8 cellular contexts compared by ENCODE assay signal in genomic region chr10:46255696-46256355, GRCh38. TPM values are rescaled to one million over a fixed set of nuclear protein-coding genes. Genes with fewer than 3 reads are reported as not detected.
A peak's percentile ranks its signal among the peaks of the same experiment; 100 is the strongest.
DNase-seq lines count a peak whose midpoint lies in the region; ATAC-seq, FAIRE-seq and TF ChIP-seq lines count a peak whose summit lies in the region.

No MANE protein-coding gene starts in this region.

- H3K36me3 ChIP-seq in Panc1 (ENCODE audit: control insufficient read depth, insufficient read depth, low read length): no peaks in the 10 kb centered on the region
- no peaks in the 10 kb centered on the region for H3K36me3 ChIP-seq in right atrium auricular region

- H3K27ac Mint-ChIP-seq in activated naive CD8-positive, alpha-beta T cell treated with anti-CD3 and anti-CD28 coated beads for 36 hours: peak overlapping the region; percentile 35

- FAIRE-seq in H54 (lab: Jason Lieb, UNC): no peak

- TF ChIP-seq CTCF in Panc1 (IDR thresholded peaks at IDR 0.05) (peak; percentile 90), right atrium auricular region (IDR thresholded peaks at IDR 0.05) (peak in 1 of 2 donors; percentile 57)

- BruUV-seq in Panc1 (replicated peaks; lab: Mats Ljungman, UMichigan): no TSS peak

- CTCF ChIA-PET in Panc1 (lab: Charles Lee): no interaction called here

- H3K4me1 ChIP-seq in Panc1 (ENCODE audit: control insufficient read depth, insufficient read depth, low read length) (peaks cover 5% of the 10 kb centered on the region), right atrium auricular region (peaks cover 0 to 14% of the 10 kb centered on the region in 2 donors)

- ATAC-seq in Panc1: peak; percentile 97
- no peak for ATAC-seq in HG02763 (IDR thresholded peaks at IDR 0.05; ENCODE audit: unreplicated experiment)

- H3K4me3 Mint-ChIP-seq in activated naive CD8-positive, alpha-beta T cell treated with anti-CD3 and anti-CD28 coated beads for 36 hours: no peak overlapping the region

- no peak for TF ChIP-seq POLR2A in H54 (IDR thresholded peaks at IDR 0.05; ENCODE audit: low read depth, low read length)

- H3K27me3 ChIP-seq in Panc1 (ENCODE audit: control insufficient read depth, insufficient read depth, low read length) (peaks cover 3% of the 10 kb centered on the region; the same call in 1 of the 2 replicates), right atrium auricular region (no peaks in the 10 kb centered on the region)

- peaks cover 7% of the 10 kb centered on the region for H3K36me3 Mint-ChIP-seq in activated naive CD8-positive, alpha-beta T cell treated with anti-CD3 and anti-CD28 coated beads for 36 hours

- H3K27ac ChIP-seq in Panc1 (ENCODE audit: low read length): no peak overlapping the region
- H3K27ac ChIP-seq in right atrium auricular region: peak overlapping the region in 1 of 2 donors; percentile 24

- DNase-seq in CMK (ENCODE audit: low read depth): peak; percentile 25
- DNase-seq in H54 (ENCODE audit: insufficient read length, low spot score): peak; percentile 45
- DNase-seq in Panc1 (ENCODE audit: low read depth, low spot score): no peak
- DNase-seq in activated naive CD8-positive, alpha-beta T cell treated with anti-CD3 and anti-CD28 coated beads for 36 hours: peak; percentile 53
- DNase-seq in right atrium auricular region (ENCODE audit: low spot score): peak; percentile 77
- peak in 2 of 3 donors; percentile 50 to 67 for DNase-seq in stimulated activated CD4-positive, alpha-beta T cell treated with anti-CD3 and anti-CD28 coated beads, Interleukin-12 subunit alpha, Interleukin-12 subunit beta, amount 100 ng/mL, for 48 hours (ENCODE audit: low read depth in 2 of 3, low spot score in 1 of 3)
- no peak for DNase-seq in middle frontal gyrus (ENCODE audit: extremely low spot score, low spot score)

- intact Hi-C loops in Panc1 (cut with micrococcal nuclease; ENCODE audit: unreplicated experiment): no loop called here

- in situ Hi-C loops in Panc1 (cut with HindIII; ENCODE audit: low pct_unique_long_range_greater_than_20kb, low sequenced_read_pairs): no loop called here

- no peak overlapping the region for H3K4me3 ChIP-seq in Panc1 (ENCODE audit: low read depth in 2 of 2, low read length in 2 of 2)
- H3K4me3 ChIP-seq in right atrium auricular region: no peak overlapping the region

- POLR2A ChIA-PET in Panc1 (lab: Charles Lee): no interaction called here

- H3K4me1 Mint-ChIP-seq in activated naive CD8-positive, alpha-beta T cell treated with anti-CD3 and anti-CD28 coated beads for 36 hours: peaks cover 16% of the 10 kb centered on the region

- H3K9me3 ChIP-seq in Panc1 (ENCODE audit: control insufficient read depth, insufficient read depth, low read depth, low read length): no peaks in the 10 kb centered on the region
- no peaks in the 10 kb centered on the region for H3K9me3 ChIP-seq in right atrium auricular region

- no peaks in the 10 kb centered on the region for H3K9me3 Mint-ChIP-seq in activated naive CD8-positive, alpha-beta T cell treated with anti-CD3 and anti-CD28 coated beads for 36 hours

- H3K27me3 Mint-ChIP-seq in activated naive CD8-positive, alpha-beta T cell treated with anti-CD3 and anti-CD28 coated beads for 36 hours: no peaks in the 10 kb centered on the region

RNA-seq across cellular contexts. Expression of gene ANTXRL, which starts 31.0 kb away (rescaled TPM):
- not detected for total RNA-seq in Panc1 (2021; ENCODE audit: unreplicated experiment)
- not detected for polyA plus RNA-seq in Panc1 (2012; ENCODE audit: insufficient read length)
- not detected for total RNA-seq in activated naive CD8-positive, alpha-beta T cell treated with anti-CD3 and anti-CD28 coated beads for 36 hours
- total RNA-seq in right atrium auricular region: not detected

Comparison
In these comparisons a context has a peak if more than half of its experiments do, and no peak if none do; other contexts are left out.
1. DNase-seq: peak in CMK (single experiment), H54 (single experiment), activated naive CD8-positive, alpha-beta T cell treated with anti-CD3 and anti-CD28 coated beads for 36 hours (single experiment), right atrium auricular region (single experiment) and stimulated activated CD4-positive, alpha-beta T cell treated with anti-CD3 and anti-CD28 coated beads, Interleukin-12 subunit alpha, Interleukin-12 subunit beta, amount 100 ng/mL, for 48 hours (2 of 3); none in Panc1 (single experiment) and middle frontal gyrus (single experiment).